8 cellular contexts compared by ENCODE assay signal in the genomic region with DNA sequence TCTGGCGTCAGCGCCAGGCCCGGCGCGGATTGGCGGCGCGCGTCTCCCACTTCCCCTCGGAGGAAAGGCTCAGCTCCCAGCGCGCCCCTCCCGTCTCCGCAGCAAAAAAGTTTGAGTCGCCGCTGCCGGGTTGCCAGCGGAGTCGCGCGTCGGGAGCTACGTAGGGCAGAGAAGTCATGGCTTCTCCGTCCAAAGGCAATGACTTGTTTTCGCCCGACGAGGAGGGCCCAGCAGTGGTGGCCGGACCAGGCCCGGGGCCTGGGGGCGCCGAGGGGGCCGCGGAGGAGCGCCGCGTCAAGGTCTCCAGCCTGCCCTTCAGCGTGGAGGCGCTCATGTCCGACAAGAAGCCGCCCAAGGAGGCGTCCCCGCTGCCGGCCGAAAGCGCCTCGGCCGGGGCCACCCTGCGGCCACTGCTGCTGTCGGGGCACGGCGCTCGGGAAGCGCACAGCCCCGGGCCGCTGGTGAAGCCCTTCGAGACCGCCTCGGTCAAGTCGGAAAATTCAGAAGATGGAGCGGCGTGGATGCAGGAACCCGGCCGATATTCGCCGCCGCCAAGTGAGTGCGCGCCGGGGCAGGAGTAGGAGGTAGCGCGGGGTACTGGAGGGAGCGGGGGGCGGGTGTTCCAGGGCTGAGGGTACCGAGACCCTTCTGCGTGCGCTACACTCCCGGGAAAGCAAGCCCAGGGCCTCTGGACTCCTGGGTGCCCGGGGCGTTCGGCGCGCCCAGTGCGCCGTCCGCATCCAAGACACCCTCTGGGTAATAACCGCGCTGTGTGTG. TPM values are rescaled to one million over a fixed set of nuclear protein-coding genes. Genes with fewer than 3 reads are reported as not detected.
DNase-seq lines count a peak whose midpoint lies in the region; ATAC-seq lines count a peak whose summit lies in the region.

Gene MSX2 (plus strand): TSS at position 99 of the 777 bp plus-strand sequence. CDS start 78 bp downstream, at position 177.

- ATAC-seq in left colon: peak; percentile 99
- ATAC-seq in GM21619 (IDR thresholded peaks at IDR 0.05; ENCODE audit: unreplicated experiment): no peak
- ATAC-seq in GM21576 (IDR thresholded peaks at IDR 0.05; ENCODE audit: unreplicated experiment): no peak

- DNase-seq in HCEC 1CT: peak; percentile 51
- DNase-seq in SW 1271 (lab: John Stamatoyannopoulos, UW): peak; percentile 73 to 84
- DNase-seq in dermis microvascular lymphatic vessel endothelial cell (ENCODE audit: low read depth in 2 of 2): peak; percentile 28 to 55
- peak; percentile 81 to 86 for DNase-seq in left colon
- peak; percentile 9 to 17 (median 10) for DNase-seq in stimulated activated CD4-positive, alpha-beta T cell treated with anti-CD3 and anti-CD28 coated beads, Interleukin-12 subunit alpha, Interleukin-12 subunit beta, amount 100 ng/mL, for 48 hours (ENCODE audit: low read depth in 2 of 3, low spot score in 1 of 3)
- no peak for DNase-seq in NCI-H748 (lab: John Stamatoyannopoulos, UW; ENCODE audit: unreplicated experiment)

- intact Hi-C loops in left colon (cut with DNase I, micrococcal nuclease): no loop called here

RNA-seq across cellular contexts. Expression of gene MSX2, which starts in this region (rescaled TPM):
- total RNA-seq in dermis microvascular lymphatic vessel endothelial cell: 0.13 TPM in 1 of 2 replicates, not detected in the other
- under 1 TPM; 0.40 to 0.81 TPM for total RNA-seq in left colon

Comparison
In these comparisons a context has a peak if more than half of its experiments do, and no peak if none do; other contexts are left out.
1. Peak in DNase-seq in dermis microvascular lymphatic vessel endothelial cell; RNA of the gene not detected or under 1 TPM.
2. Peak in DNase-seq and ATAC-seq in left colon; RNA of the gene not detected or under 1 TPM.